27 cellular contexts compared by ENCODE assay signal in the genomic region with DNA sequence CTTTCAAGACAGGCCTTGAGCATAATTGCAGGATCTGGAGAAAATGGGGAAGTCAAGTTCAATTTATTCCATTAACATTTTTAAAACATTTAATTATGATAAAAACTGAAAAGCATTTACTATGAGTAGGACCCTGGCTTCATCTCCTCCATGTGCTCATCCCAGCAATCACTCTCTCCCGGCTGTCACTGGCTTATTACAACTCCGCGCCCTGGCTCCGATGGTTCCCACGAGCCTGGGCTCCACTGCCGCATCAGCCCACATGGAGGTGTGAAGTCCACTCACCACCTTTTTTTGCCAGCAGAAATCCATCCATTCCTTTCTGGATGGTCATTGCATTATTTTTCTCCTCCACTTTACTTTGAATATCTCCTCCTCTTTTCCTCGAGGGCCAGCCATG.
DNase-seq lines count a peak whose midpoint lies in the region; ATAC-seq, FAIRE-seq and TF ChIP-seq lines count a peak whose summit lies in the region.
"Had no signal": no experiment of that assay in that cellular context is flagged by ENCODE, and none has a peak within 500 bp of the region (broad histone marks: within the 10 kb centered on the region; RNA-seq: fewer than 3 reads in every experiment).

No MANE protein-coding gene starts in this region.

- DNase-seq in HepG2 (ENCODE audit: low spot score) (no peak), transverse colon (no peak), NCI-H446 treated with DMSO at 0.1 percent for 48 hours (lab: John Stamatoyannopoulos, UW) (no peak), posterior cingulate gyrus (no peak)
- DNase-seq: activated CD4-positive, alpha-beta T cell treated with anti-CD3 and anti-CD28 coated beads, Interleukin-2, amount 10 ng/mL, durations not matched to agents 24 days and 14 days; activated naive CD4-positive, alpha-beta T cell; activated T-cell treated with anti-CD3 and anti-CD28 coated beads, Interleukin-2, amount 50 U/mL, for 4 hours; effector memory CD8-positive, alpha-beta T cell; esophagus squamous epithelium; mesendoderm; naive thymus-derived CD4-positive, alpha-beta T cell; retina; stimulated activated CD4-positive, alpha-beta T cell treated with anti-CD3 and anti-CD28 coated beads, Interleukin-2, amount 100 ng/mL, for 24 hours; WERI-Rb-1 had no signal

- H3K27me3 ChIP-seq in liver (ENCODE audit: control insufficient read depth in 4 of 4, insufficient read depth in 4 of 4, low read length in 3 of 4) (no peaks in the 10 kb centered on the region), HepG2 (ENCODE audit: control insufficient read depth in 1 of 2, insufficient read depth in 2 of 2, low read length in 2 of 2) (no peaks in the 10 kb centered on the region), muscle layer of colon (ENCODE audit: control insufficient read depth in 1 of 2, insufficient read depth in 2 of 2, low read length in 2 of 2) (no peaks in the 10 kb centered on the region), transverse colon (no peaks in the 10 kb centered on the region)
- H3K27me3 ChIP-seq: adrenal gland, BLaER1, hepatocyte, upper lobe of right lung had no signal

- 86% methylated on average over 7 of the region's 7 CpGs for WGBS in liver
- 68% methylated on average over 7 of the region's 7 CpGs for WGBS in HepG2 (ENCODE audit: low lambda C conversion rate)
- WGBS in transverse colon (ENCODE audit: low coverage in 1 of 2), 2 donors = 66 to 72% methylated on average over 3 to 7 of the region's 7 CpGs

- TF ChIP-seq CTCF in liver (IDR thresholded peaks at IDR 0.05; ENCODE audit: low read depth, low read length, missing input control) (no peak), HepG2 (CRISPR knock-in tag; IDR thresholded peaks at IDR 0.05) (no peak), transverse colon (IDR thresholded peaks at IDR 0.05) (no peak)

- in situ Hi-C loops in HepG2 (cut with HindIII; ENCODE audit: extremely low pct_ligation_motif_present, low pct_unique_long_range_greater_than_20kb) (no loop called here), transverse colon (cut with MboI; ENCODE audit: low pct_ligation_motif_present in 1 of 4, low pct_unique_long_range_greater_than_20kb in 1 of 4, low sequenced_read_pairs in 3 of 4) (no loop called here)

- TF ChIP-seq EP300 in HepG2 (IDR thresholded peaks at IDR 0.05; ENCODE audit: low read depth in 2 of 2, low read length in 2 of 2) (no peak), HepG2 (CRISPR knock-in tag; IDR thresholded peaks at IDR 0.05; ENCODE audit: borderline replicate concordance) (no peak), transverse colon (IDR thresholded peaks at IDR 0.05; ENCODE audit: low read depth) (no peak)

- CTCF ChIA-PET in HepG2 (lab: Yijun Ruan, JAX; ENCODE audit: low intra/inter-chr PET ratio, low total read pairs) = no interaction called here

- FAIRE-seq in HepG2 (lab: Jason Lieb, UNC) = no peak
- FAIRE-seq: colon, frontal cortex, G401.6, K562 had no signal

- ATAC-seq in HepG2 (no peak), GM21737 (IDR thresholded peaks at IDR 0.05; ENCODE audit: unreplicated experiment) (no peak)
- ATAC-seq: activated T-cell treated with anti-CD3 and anti-CD28 coated beads, Interleukin-2, amount 50 U/mL, for 4 hours; effector memory CD8-positive, alpha-beta T cell; K562; naive thymus-derived CD4-positive, alpha-beta T cell had no signal

- H3K36me3 ChIP-seq in liver (ENCODE audit: control insufficient read depth in 4 of 4, insufficient read depth in 3 of 4, low read depth in 1 of 4, low read length in 3 of 4) (no peaks in the 10 kb centered on the region), HepG2 (replicated peaks in 1 of 2; ENCODE audit: control insufficient read depth in 1 of 2, insufficient read depth in 2 of 2, low read length in 2 of 2) (no peaks in the 10 kb centered on the region), muscle layer of colon (ENCODE audit: insufficient read depth, low read length) (no peaks in the 10 kb centered on the region), transverse colon (no peaks in the 10 kb centered on the region)
- H3K36me3 ChIP-seq: adrenal gland, BLaER1, esophagus squamous epithelium, HAP-1, upper lobe of right lung, WERI-Rb-1 had no signal

- intact Hi-C loops in HepG2 (cut with micrococcal nuclease; ENCODE audit: unreplicated experiment) = no loop called here
- intact Hi-C loops in transverse colon (cut with DNase I; ENCODE audit: low total_unique reads) = no loop called here
- intact Hi-C loops in posterior cingulate gyrus (cut with DNase I) = no loop called here

- H3K27ac ChIP-seq in liver (ENCODE audit: low read depth in 1 of 2, low read length in 2 of 2) = peak overlapping the region; percentile 65 to 72
- H3K27ac ChIP-seq in HepG2 (ENCODE audit: extremely low read length, insufficient read depth, low read length) = no peak overlapping the region
- H3K27ac ChIP-seq in cingulate gyrus (ENCODE audit: low read depth, low read length) = peak overlapping the region; percentile 39
- H3K27ac ChIP-seq in muscle layer of colon (ENCODE audit: low read depth, low read length) = peak overlapping the region; percentile 27
- H3K27ac ChIP-seq in transverse colon = peak overlapping the region; percentile 77 to 84 (median 83)
- H3K27ac ChIP-seq: BLaER1, esophagus squamous epithelium, hepatocyte, upper lobe of right lung, WERI-Rb-1 had no signal

- POLR2A ChIA-PET in HepG2 (lab: Yijun Ruan, JAX) = no interaction called here

- no TSS peak for BruUV-seq in HepG2 (replicated peaks; lab: Mats Ljungman, UMichigan)

- H2AFZ ChIP-seq in HepG2 (ENCODE audit: low read length) = no peak overlapping the region
- H2AFZ ChIP-seq: hepatocyte had no signal

- H3K9ac ChIP-seq in liver (ENCODE audit: low read depth in 1 of 2, low read length in 2 of 2) (no peak overlapping the region), HepG2 (ENCODE audit: insufficient read depth, low read depth, low read length) (no peak overlapping the region), muscle layer of colon (ENCODE audit: low read length) (no peak overlapping the region)
- H3K9ac ChIP-seq: BLaER1 had no signal

- no peaks in the 10 kb centered on the region for H4K20me1 ChIP-seq in HepG2 (ENCODE audit: insufficient read depth, low read length)
- H4K20me1 ChIP-seq: BLaER1 had no signal

- TF ChIP-seq POLR2A in HepG2 (IDR thresholded peaks at IDR 0.05; ENCODE audit: insufficient read depth in 1 of 2, low read depth in 2 of 2, low read length in 2 of 2) (no peak), transverse colon (IDR thresholded peaks at IDR 0.05) (no peak)

- H3K4me2 ChIP-seq in HepG2 (ENCODE audit: low read depth, low read length) = no peak overlapping the region
- H3K4me2 ChIP-seq: BLaER1, hepatocyte had no signal

- no peaks in the 10 kb centered on the region for H3K79me2 ChIP-seq in HepG2 (ENCODE audit: insufficient read depth, low read length)
- H3K79me2 ChIP-seq: hepatocyte had no signal

- H3K4me3 ChIP-seq in liver (ENCODE audit: low read depth in 1 of 3, low read length in 3 of 3) (no peak overlapping the region), HepG2 (replicated peaks in 1 of 3; ENCODE audit: insufficient read depth in 1 of 3, low read depth in 2 of 3, low read length in 3 of 3) (no peak overlapping the region), muscle layer of colon (ENCODE audit: low read depth in 1 of 2, low read length in 2 of 2) (no peak overlapping the region), transverse colon (no peak overlapping the region)
- H3K4me3 ChIP-seq: adrenal gland, BLaER1, esophagus squamous epithelium, HAP-1, hepatocyte, K562, upper lobe of right lung had no signal

- TF ChIP-seq RAD21 in liver (IDR thresholded peaks at IDR 0.05) = no peak
- TF ChIP-seq RAD21 in HepG2 (CRISPR knock-in tag; IDR thresholded peaks at IDR 0.05) = no peak

- H3K9me3 ChIP-seq in liver (ENCODE audit: control insufficient read depth in 4 of 4, low read length in 3 of 4) = no peaks in the 10 kb centered on the region
- H3K9me3 ChIP-seq in HepG2 (ENCODE audit: low read length) = no peaks in the 10 kb centered on the region
- no peaks in the 10 kb centered on the region for H3K9me3 ChIP-seq in muscle layer of colon (ENCODE audit: low read length)
- no peaks in the 10 kb centered on the region for H3K9me3 ChIP-seq in transverse colon
- H3K9me3 ChIP-seq: adrenal gland, BLaER1, esophagus squamous epithelium, HAP-1, upper lobe of right lung had no signal

- H3K4me1 ChIP-seq in liver (ENCODE audit: control insufficient read depth in 4 of 4, insufficient read depth in 4 of 4, low read length in 3 of 4) (peaks cover 2 to 12% (median 11%) of the 10 kb centered on the region in 4 donors), HepG2 (ENCODE audit: insufficient read depth, low read length) (no peaks in the 10 kb centered on the region), muscle layer of colon (ENCODE audit: insufficient read depth, low read length) (peaks cover 14% of the 10 kb centered on the region), transverse colon (peaks cover 10 to 40% (median 28%) of the 10 kb centered on the region in 4 donors)
- H3K4me1 ChIP-seq: HAP-1 had no signal

TF ChIP-seq in liver, 16 proteins besides CTCF, POLR2A, EP300 and RAD21 (continues in another document):
- TF ChIP-seq RXRA (IDR thresholded peaks at IDR 0.05) (no peak), GABPA (IDR thresholded peaks at IDR 0.05 in 1 of 2, conservative IDR thresholded peaks at IDR 0.05 in 1 of 2) (no peak), EGR1 (IDR thresholded peaks at IDR 0.05; ENCODE audit: low read depth in 2 of 2) (no peak), NR2F2 (IDR thresholded peaks at IDR 0.05) (no peak), HNF4A (conservative IDR thresholded peaks at IDR 0.05) (no peak)
- TF ChIP-seq, protein P1, sequence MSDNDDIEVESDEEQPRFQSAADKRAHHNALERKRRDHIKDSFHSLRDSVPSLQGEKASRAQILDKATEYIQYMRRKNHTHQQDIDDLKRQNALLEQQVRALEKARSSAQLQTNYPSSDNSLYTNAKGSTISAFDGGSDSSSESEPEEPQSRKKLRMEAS (IDR thresholded peaks at IDR 0.05) = no peak

TF ChIP-seq in HepG2, 621 proteins besides CTCF, POLR2A, EP300 and RAD21 (continues in another document):
- TF ChIP-seq ZFP36 (IDR thresholded peaks at IDR 0.05; ENCODE audit: borderline replicate concordance, low read depth, low read length, partially characterized antibody) (no peak), ZNF703 (CRISPR knock-in tag; IDR thresholded peaks at IDR 0.05; ENCODE audit: borderline replicate concordance) (no peak), REPIN1 (CRISPR knock-in tag; IDR thresholded peaks at IDR 0.05; ENCODE audit: borderline replicate concordance, low read depth) (no peak), ZZZ3 (CRISPR knock-in tag; IDR thresholded peaks at IDR 0.05; ENCODE audit: borderline replicate concordance) (no peak), KLF9 (CRISPR knock-in tag; IDR thresholded peaks at IDR 0.05; ENCODE audit: low read depth) (no peak), HMGA1 (CRISPR knock-in tag; conservative IDR thresholded peaks at IDR 0.05) (no peak), ZNF17 (CRISPR knock-in tag; IDR thresholded peaks at IDR 0.05) (no peak)
- TF ChIP-seq, protein P2, sequence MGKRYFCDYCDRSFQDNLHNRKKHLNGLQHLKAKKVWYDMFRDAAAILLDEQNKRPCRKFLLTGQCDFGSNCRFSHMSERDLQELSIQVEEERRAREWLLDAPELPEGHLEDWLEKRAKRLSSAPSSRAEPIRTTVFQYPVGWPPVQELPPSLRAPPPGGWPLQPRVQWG (CRISPR knock-in tag; IDR thresholded peaks at IDR 0.05; ENCODE audit: borderline replicate concordance, low read depth) = no peak
